In genomic region chr17:74199306-74200092, GRCh38 we compare ENCODE assay signal across 8 cellular contexts. TPM values are rescaled to one million over a fixed set of nuclear protein-coding genes. Genes with fewer than 3 reads are reported as not detected.
DNase-seq lines count a peak whose midpoint lies in the region; ATAC-seq lines count a peak whose summit lies in the region.

No MANE protein-coding gene starts in this region.

- peak; percentile 43 for DNase-seq in EH (ENCODE audit: low read depth)
- peak; percentile 24 for DNase-seq in Jurkat, Clone E6-1 (ENCODE audit: low read depth, low spot score)
- peak; percentile 50 for DNase-seq in SW480 (ENCODE audit: low spot score)
- DNase-seq in activated naive CD8-positive, alpha-beta T cell treated with anti-CD3 and anti-CD28 coated beads, Interleukin-2, amount 10 ng/mL, durations not matched to agents 7 days and 5 days, result peak; percentile 79
- DNase-seq in left cardiac atrium, result peak; percentile 68
- peak; percentile 90 for DNase-seq in retina
- no peak for DNase-seq in NCI-H2107 (lab: John Stamatoyannopoulos, UW)

- peak overlapping the region; percentile 24 for H3K4me3 Mint-ChIP-seq in activated naive CD8-positive, alpha-beta T cell treated with anti-CD3 and anti-CD28 coated beads, Interleukin-2, amount 10 ng/mL, durations not matched to agents 7 days and 5 days

- no peak overlapping the region for H3K4me3 ChIP-seq in Jurkat, Clone E6-1 (ENCODE audit: low read length)

- H3K9me3 Mint-ChIP-seq in activated naive CD8-positive, alpha-beta T cell treated with anti-CD3 and anti-CD28 coated beads, Interleukin-2, amount 10 ng/mL, durations not matched to agents 7 days and 5 days, result no peaks in the 10 kb centered on the region

- intact Hi-C loops in left cardiac atrium (cut with DNase I), result no loop called here

- H3K4me1 Mint-ChIP-seq in activated naive CD8-positive, alpha-beta T cell treated with anti-CD3 and anti-CD28 coated beads, Interleukin-2, amount 10 ng/mL, durations not matched to agents 7 days and 5 days, result peaks cover 12% of the 10 kb centered on the region

- no peak overlapping the region for H3K27ac Mint-ChIP-seq in activated naive CD8-positive, alpha-beta T cell treated with anti-CD3 and anti-CD28 coated beads, Interleukin-2, amount 10 ng/mL, durations not matched to agents 7 days and 5 days

- POLR2A ChIA-PET in activated naive CD8-positive, alpha-beta T cell treated with anti-CD3 and anti-CD28 coated beads, Interleukin-2, amount 10 ng/mL, durations not matched to agents 7 days and 5 days (lab: Charles Lee), result interaction anchor here (1.9 kb wide), 1 partner anchor 14 kb away, joined by 7 read pairs; the partner anchor contains the start of gene TTYH2

- peaks cover 30% of the 10 kb centered on the region for H3K27me3 Mint-ChIP-seq in activated naive CD8-positive, alpha-beta T cell treated with anti-CD3 and anti-CD28 coated beads, Interleukin-2, amount 10 ng/mL, durations not matched to agents 7 days and 5 days

- H3K36me3 Mint-ChIP-seq in activated naive CD8-positive, alpha-beta T cell treated with anti-CD3 and anti-CD28 coated beads, Interleukin-2, amount 10 ng/mL, durations not matched to agents 7 days and 5 days, result peaks cover 2% of the 10 kb centered on the region

- peak; percentile 32 for ATAC-seq in activated naive CD8-positive, alpha-beta T cell treated with anti-CD3 and anti-CD28 coated beads, Interleukin-2, amount 10 ng/mL, durations not matched to agents 7 days and 5 days (ENCODE audit: low read depth)
- ATAC-seq in left cardiac atrium (peak in 1 of 2 donors; percentile 45), HG03025 (IDR thresholded peaks at IDR 0.05; ENCODE audit: low FRiP score, unreplicated experiment) (no peak)

RNA-seq across cellular contexts. Expression of gene RPL38, which starts 4.0 kb away (rescaled TPM):
- polyA plus RNA-seq in Jurkat, Clone E6-1 (2012; ENCODE audit: insufficient read depth, insufficient read length), result 3,447 TPM
- 1,000 to 10,000 TPM; 1,138 to 1,179 TPM for total RNA-seq in activated naive CD8-positive, alpha-beta T cell treated with anti-CD3 and anti-CD28 coated beads, Interleukin-2, amount 10 ng/mL, durations not matched to agents 7 days and 5 days
- 100 to 1,000 TPM; 657 to 709 TPM for total RNA-seq in left cardiac atrium

RNA-seq across cellular contexts. Expression of gene TTYH2, which starts 13.9 kb away (rescaled TPM):
- polyA plus RNA-seq in Jurkat, Clone E6-1 (2012; ENCODE audit: insufficient read depth, insufficient read length), result 6.2 TPM
- total RNA-seq in activated naive CD8-positive, alpha-beta T cell treated with anti-CD3 and anti-CD28 coated beads, Interleukin-2, amount 10 ng/mL, durations not matched to agents 7 days and 5 days, result 10 to 100 TPM; 10.9 to 11.2 TPM
- total RNA-seq in left cardiac atrium, result 10 to 100 TPM; 15.6 to 23.3 TPM
